9 cellular contexts compared by ENCODE assay signal in genomic region chr15:57506422-57506821, GRCh38.
A peak's percentile ranks its signal among the peaks of the same experiment; 100 is the strongest.
DNase-seq lines count a peak whose midpoint lies in the region; ATAC-seq and TF ChIP-seq lines count a peak whose summit lies in the region.
"Had no signal": no experiment of that assay in that cellular context is flagged by ENCODE, and none has a peak within 500 bp of the region (broad histone marks: within the 10 kb centered on the region; RNA-seq: fewer than 3 reads in every experiment).

No MANE protein-coding gene starts in this region.

- H3K27ac ChIP-seq in ascending aorta (peak overlapping the region; percentile 69 to 83), stomach smooth muscle (ENCODE audit: low read length) (peak overlapping the region; percentile 60)

- H3K4me3 ChIP-seq in ascending aorta, result no peak overlapping the region
- H3K4me3 ChIP-seq in stomach smooth muscle (ENCODE audit: low read length in 2 of 2), result no peak overlapping the region
- H3K4me3 ChIP-seq in foreskin fibroblast (ENCODE audit: low read depth in 1 of 2, low read length in 2 of 2), result no peak overlapping the region
- H3K4me3 ChIP-seq: MG63 had no signal

- DNase-seq in NCI-H1417 (lab: John Stamatoyannopoulos, UW) (peak in 2 of 3 experiments; percentile 66 to 70), NCI-H1417 treated with DMSO at 0.1 percent for 48 hours (lab: John Stamatoyannopoulos, UW) (no peak), ascending aorta (ENCODE audit: low spot score in 2 of 2) (no peak), iPS-NIHi7 (ENCODE audit: extremely low spot score) (peak; percentile 74), foreskin fibroblast (no peak), MV-4-11 (lab: John Stamatoyannopoulos, UW) (no peak)
- DNase-seq: MG63 had no signal

- no peak for ATAC-seq in GM19467 (IDR thresholded peaks at IDR 0.05; ENCODE audit: unreplicated experiment)

- TF ChIP-seq CTCF in ascending aorta (IDR thresholded peaks at IDR 0.05), result no peak
- TF ChIP-seq CTCF in foreskin fibroblast (IDR thresholded peaks at IDR 0.05; ENCODE audit: low read depth, low read length), result no peak

- H3K36me3 ChIP-seq in ascending aorta (no peaks in the 10 kb centered on the region), stomach smooth muscle (ENCODE audit: control insufficient read depth in 2 of 2, insufficient read depth in 2 of 2, low read length in 2 of 2) (no peaks in the 10 kb centered on the region)
- H3K36me3 ChIP-seq: MG63 had no signal

- intact Hi-C loops in ascending aorta (cut with DNase I), result no loop called here

- H3K4me1 ChIP-seq in ascending aorta (peaks cover 6 to 30% of the 10 kb centered on the region in 2 donors), stomach smooth muscle (ENCODE audit: control insufficient read depth, insufficient read depth, low read length) (peaks cover 45% of the 10 kb centered on the region)

- no peak overlapping the region for H3K9ac ChIP-seq in stomach smooth muscle (ENCODE audit: low read length in 2 of 2)

- H3K9me3 ChIP-seq in ascending aorta, result no peaks in the 10 kb centered on the region
- H3K9me3 ChIP-seq in stomach smooth muscle (ENCODE audit: control insufficient read depth in 2 of 2, low read length in 2 of 2), result no peaks in the 10 kb centered on the region
- H3K9me3 ChIP-seq: MG63 had no signal

- H3K27me3 ChIP-seq in ascending aorta, result no peaks in the 10 kb centered on the region
- no peaks in the 10 kb centered on the region for H3K27me3 ChIP-seq in stomach smooth muscle (ENCODE audit: control insufficient read depth in 1 of 2, insufficient read depth in 2 of 2, low read length in 2 of 2)
- H3K27me3 ChIP-seq: MG63 had no signal

Comparison
In these comparisons a context has a peak if more than half of its experiments do, and no peak if none do; other contexts are left out.
1. DNase-seq: peak in NCI-H1417 (2 of 3) and iPS-NIHi7 (single experiment); none in NCI-H1417 treated with DMSO at 0.1 percent for 48 hours (single experiment), ascending aorta (0 of 2), foreskin fibroblast (0 of 2) and MV-4-11 (single experiment).